Comparison of ENCODE assay signal across 8 cellular contexts in genomic region chr2:162318280-162319222, GRCh38. TPM values are rescaled to one million over a fixed set of nuclear protein-coding genes. Genes with fewer than 3 reads are reported as not detected.
DNase-seq lines count a peak whose midpoint lies in the region; TF ChIP-seq lines count a peak whose summit lies in the region.

Gene IFIH1, minus strand, starts transcription at chr2:162318684. Its CDS starts 377 bp downstream, at chr2:162318307.

- peaks cover 19% of the 10 kb centered on the region for H3K36me3 Mint-ChIP-seq in activated naive CD8-positive, alpha-beta T cell treated with anti-CD3 and anti-CD28 coated beads for 36 hours

- DNase-seq in GF-D8 (lab: John Stamatoyannopoulos, UW) (peak; percentile 70), H4 (ENCODE audit: low spot score) (peak; percentile 93), LNCaP clone FGC (ENCODE audit: low read depth) (no peak), head of caudate nucleus (peak; percentile 27 to 85 (median 66)), ovary (peak; percentile 80 to 89 (median 84)), thyroid gland (peak; percentile 84 to 88)
- DNase-seq in activated naive CD8-positive, alpha-beta T cell treated with anti-CD3 and anti-CD28 coated beads for 36 hours, result peak; percentile 78

- TF ChIP-seq CTCF in LNCaP clone FGC (IDR thresholded peaks at IDR 0.05; ENCODE audit: control insufficient read depth, extremely low read depth, insufficient read depth), result peak; percentile 53
- no peak for TF ChIP-seq CTCF in SU-DHL-6 (IDR thresholded peaks at IDR 0.05; ENCODE audit: insufficient read depth, low read length, poor library complexity, severe bottlenecking)
- peak in 1 of 3 donors; percentile 10 for TF ChIP-seq CTCF in ovary (IDR thresholded peaks at IDR 0.05)
- TF ChIP-seq CTCF in thyroid gland (IDR thresholded peaks at IDR 0.05), result peak in 3 of 6 experiments; percentile 11 to 24 (median 13)

- peak within 1 kb of the TSS; percentile 41 for H3K9ac ChIP-seq in SU-DHL-6 (ENCODE audit: low read length)

- no peak for TF ChIP-seq EP300 in ovary (IDR thresholded peaks at IDR 0.05)

- H3K36me3 ChIP-seq in SU-DHL-6 (ENCODE audit: low read length), result no peaks in the 10 kb centered on the region
- H3K36me3 ChIP-seq in ovary, result no peaks in the 10 kb centered on the region
- no peaks in the 10 kb centered on the region for H3K36me3 ChIP-seq in thyroid gland

- H3K27me3 ChIP-seq in SU-DHL-6 (ENCODE audit: low read length) (no peaks in the 10 kb centered on the region), ovary (no peaks in the 10 kb centered on the region), thyroid gland (no peaks in the 10 kb centered on the region)

- peak within 1 kb of the TSS; percentile 54 for H3K4me2 ChIP-seq in SU-DHL-6 (ENCODE audit: low read depth, low read length, poor library complexity, severe bottlenecking)

- no peaks in the 10 kb centered on the region for H4K20me1 ChIP-seq in SU-DHL-6 (ENCODE audit: low read depth, low read length)

- no peaks in the 10 kb centered on the region for H3K9me2 ChIP-seq in SU-DHL-6 (replicated peaks; ENCODE audit: insufficient read depth, low read length)

- H3K4me3 ChIP-seq in LNCaP clone FGC (ENCODE audit: low read depth, low read length) (peak within 1 kb of the TSS; percentile 72), SU-DHL-6 (ENCODE audit: insufficient read depth, low read length, poor library complexity, severe bottlenecking) (peak within 1 kb of the TSS; percentile 37), ovary (peak within 1 kb of the TSS; percentile 87), thyroid gland (replicated peaks in 1 of 3) (peak within 1 kb of the TSS; percentile 51 to 93 (median 58))

- TF ChIP-seq POLR2A in ovary (IDR thresholded peaks at IDR 0.05) (peak; percentile 14), thyroid gland (IDR thresholded peaks at IDR 0.05) (peak in 1 of 2 donors; percentile 67)

- H3K9me3 Mint-ChIP-seq in activated naive CD8-positive, alpha-beta T cell treated with anti-CD3 and anti-CD28 coated beads for 36 hours, result no peaks in the 10 kb centered on the region

- H3F3A ChIP-seq in SU-DHL-6 (ENCODE audit: insufficient read depth), result no peaks in the 10 kb centered on the region

- intact Hi-C loops in head of caudate nucleus (cut with DNase I), result no loop called here
- intact Hi-C loops in ovary (cut with DNase I), result no loop called here
- intact Hi-C loops in thyroid gland (cut with DNase I), result no loop called here

- H3K9me3 ChIP-seq in SU-DHL-6 (ENCODE audit: insufficient read depth, low read length) (no peaks in the 10 kb centered on the region), ovary (no peaks in the 10 kb centered on the region), thyroid gland (no peaks in the 10 kb centered on the region)

- 1% methylated on average over 45 to 47 of the region's 47 CpGs for WGBS in ovary, 3 donors
- WGBS in thyroid gland, 2 donors, result 1% methylated on average over 26 of the region's 47 CpGs

- no peaks in the 10 kb centered on the region for H3K79me2 ChIP-seq in SU-DHL-6 (ENCODE audit: insufficient read depth, low read length)

- no peak within 1 kb of the TSS for H3K27ac ChIP-seq in SU-DHL-6 (ENCODE audit: low read depth, low read length)
- H3K27ac ChIP-seq in ovary, result peak within 1 kb of the TSS; percentile 81 to 92
- H3K27ac ChIP-seq in thyroid gland, result peak within 1 kb of the TSS; percentile 89 to 95 (median 94)

- H3K27me3 Mint-ChIP-seq in activated naive CD8-positive, alpha-beta T cell treated with anti-CD3 and anti-CD28 coated beads for 36 hours, result no peaks in the 10 kb centered on the region

- peak within 1 kb of the TSS; percentile 98 for H3K27ac Mint-ChIP-seq in activated naive CD8-positive, alpha-beta T cell treated with anti-CD3 and anti-CD28 coated beads for 36 hours

- H3K4me3 Mint-ChIP-seq in activated naive CD8-positive, alpha-beta T cell treated with anti-CD3 and anti-CD28 coated beads for 36 hours, result peak within 1 kb of the TSS; percentile 91

- H3K4me1 Mint-ChIP-seq in activated naive CD8-positive, alpha-beta T cell treated with anti-CD3 and anti-CD28 coated beads for 36 hours, result peaks cover 53% of the 10 kb centered on the region

- H3K4me1 ChIP-seq in ovary (ENCODE audit: insufficient read depth) (peaks cover 6% of the 10 kb centered on the region), thyroid gland (peaks cover 23 to 25% of the 10 kb centered on the region in 2 donors)

- peak within 1 kb of the TSS; percentile 72 for H2AFZ ChIP-seq in SU-DHL-6 (ENCODE audit: low read depth, low read length, severe bottlenecking)

RNA-seq across cellular contexts. Expression of gene IFIH1, which starts in this region (rescaled TPM):
- total RNA-seq in H4 (2014; rRNA removed; shearing (Covaris generic)), result 15.8 and 18.6 TPM in 2 replicates
- total RNA-seq in activated naive CD8-positive, alpha-beta T cell treated with anti-CD3 and anti-CD28 coated beads for 36 hours, result 10 to 100 TPM; 35.9 to 36.8 TPM
- total RNA-seq in ovary (10 to 100 TPM; 12.4 to 16.9 (median 14.4) TPM), thyroid gland (10 to 100 TPM; 17.2 to 23.7 (median 20.8) TPM)
- 10 to 100 TPM in 1 of 2 donors, 1 to 10 TPM in 1; 7.6 to 19.7 TPM for polyA plus RNA-seq in ovary

Comparison
In these comparisons a context has a peak if more than half of its experiments do, and no peak if none do; other contexts are left out.
1. H3K4me3 ChIP-seq: peak in every context shown above with its lines; median percentile 87 in ovary; 72 in LNCaP clone FGC; 58 in thyroid gland; 37 in SU-DHL-6.